Comparison of ENCODE assay signal across 20 cellular contexts in genomic region chr15:66132251-66132816, GRCh38.
DNase-seq lines count a peak whose midpoint lies in the region; ATAC-seq and TF ChIP-seq lines count a peak whose summit lies in the region.
"Had no signal": no experiment of that assay in that cellular context is flagged by ENCODE, and none has a peak within 500 bp of the region (broad histone marks: within the 10 kb centered on the region; RNA-seq: fewer than 3 reads in every experiment).

No MANE protein-coding gene starts in this region.

- H3K27ac ChIP-seq in right atrium auricular region (no peak overlapping the region), heart right ventricle (no peak overlapping the region), temporal lobe (ENCODE audit: low read depth, low read length) (peak overlapping the region; percentile 97), Peyer's patch (no peak overlapping the region)
- H3K27ac ChIP-seq: brain microvascular endothelial cell, sigmoid colon had no signal

- no peak for TF ChIP-seq CTCF in right atrium auricular region (IDR thresholded peaks at IDR 0.05)
- TF ChIP-seq CTCF in heart right ventricle (IDR thresholded peaks at IDR 0.05) = no peak
- no peak for TF ChIP-seq CTCF in Peyer's patch (IDR thresholded peaks at IDR 0.05)

- intact Hi-C loops in Right ventricle myocardium inferior (cut with DNase I) (no loop called here), heart right ventricle (cut with DNase I) (loop anchor here in 1 of 10 donors (10.0 kb wide), 1 partner anchor 148 kb away; no protein-coding TSS in a partner anchor)

- H3K27me3 ChIP-seq in right atrium auricular region = no peaks in the 10 kb centered on the region
- H3K27me3 ChIP-seq in heart right ventricle = peaks cover 0 to 32% (median 12%) of the 10 kb centered on the region in 7 donors
- no peaks in the 10 kb centered on the region for H3K27me3 ChIP-seq in Peyer's patch

- ATAC-seq in Right ventricle myocardium inferior (peak; percentile 60), heart right ventricle (peak in 6 of 8 donors; percentile 49 to 87 (median 60))
- ATAC-seq: activated CD8-positive, alpha-beta T cell treated with anti-CD3 and anti-CD28 coated beads, Interleukin-2, amount 10 ng/mL, durations not matched to agents 7 days and 5 days; left colon had no signal

- WGBS in heart right ventricle, 2 donors = 28 to 40% methylated on average over 5 of the region's 5 CpGs

- H3K36me3 ChIP-seq in right atrium auricular region (no peaks in the 10 kb centered on the region), heart right ventricle (no peaks in the 10 kb centered on the region), Peyer's patch (no peaks in the 10 kb centered on the region)
- H3K36me3 ChIP-seq: brain microvascular endothelial cell, HAP-1, sigmoid colon had no signal

- TF ChIP-seq POLR2A in Peyer's patch (IDR thresholded peaks at IDR 0.05) = no peak

- DNase-seq in Right ventricle myocardium inferior (ENCODE audit: missing footprints) (peak; percentile 53), right atrium auricular region (ENCODE audit: low spot score) (no peak), SHP77 (lab: John Stamatoyannopoulos, UW) (peak; percentile 83 to 87), heart right ventricle (peak; percentile 37 to 51), Peyer's patch (no peak), NCI-H526 treated with DMSO at 0.1 percent for 48 hours (lab: John Stamatoyannopoulos, UW) (no peak), DMS53 treated with DMSO at 0.1 percent for 48 hours (lab: John Stamatoyannopoulos, UW; ENCODE audit: unreplicated experiment) (no peak)
- DNase-seq: ACHN; activated CD4-positive, alpha-beta T cell treated with anti-CD3 and anti-CD28 coated beads for 1 hour; activated CD8-positive, alpha-beta T cell treated with anti-CD3 and anti-CD28 coated beads, Interleukin-2, amount 10 ng/mL, durations not matched to agents 7 days and 5 days; activated gamma-delta T cell; brain microvascular endothelial cell; cortex of kidney; KBM-7; left colon; MM.1S; sigmoid colon; stimulated activated CD8-positive, alpha-beta memory T cell treated with anti-CD3 and anti-CD28 coated beads, Interleukin-4, amount 100 ng/mL, for 48 hours had no signal

- H3K9me3 ChIP-seq in right atrium auricular region = no peaks in the 10 kb centered on the region
- H3K9me3 ChIP-seq in heart right ventricle = no peaks in the 10 kb centered on the region
- no peaks in the 10 kb centered on the region for H3K9me3 ChIP-seq in Peyer's patch
- H3K9me3 ChIP-seq: HAP-1, sigmoid colon had no signal

- H3K4me3 ChIP-seq in right atrium auricular region (no peak overlapping the region), heart right ventricle (no peak overlapping the region), Peyer's patch (no peak overlapping the region)
- H3K4me3 ChIP-seq: HAP-1, sigmoid colon had no signal

- peaks cover 0 to 7% of the 10 kb centered on the region in 2 donors for H3K4me1 ChIP-seq in right atrium auricular region
- H3K4me1 ChIP-seq in heart right ventricle = peaks cover 0 to 6% (median 0%) of the 10 kb centered on the region in 9 donors
- no peaks in the 10 kb centered on the region for H3K4me1 ChIP-seq in Peyer's patch
- H3K4me1 ChIP-seq: HAP-1, sigmoid colon had no signal

Comparison
In these comparisons a context has a peak if more than half of its experiments do, and no peak if none do; other contexts are left out.
1. DNase-seq: peak in Right ventricle myocardium inferior (single experiment), SHP77 (2 of 2) and heart right ventricle (2 of 2); none in right atrium auricular region (single experiment), Peyer's patch (0 of 3), NCI-H526 treated with DMSO at 0.1 percent for 48 hours (single experiment) and DMS53 treated with DMSO at 0.1 percent for 48 hours (single experiment).